ENCODE assay signal across 21 cellular contexts in genomic region chr10:130748409-130749057, GRCh38.
DNase-seq lines count a peak whose midpoint lies in the region; ATAC-seq and FAIRE-seq lines count a peak whose summit lies in the region.
"Had no signal": no experiment of that assay in that cellular context is flagged by ENCODE, and none has a peak within 500 bp of the region (broad histone marks: within the 10 kb centered on the region; RNA-seq: fewer than 3 reads in every experiment).

No MANE protein-coding gene starts in this region.

- DNase-seq in cardiac septum (ENCODE audit: low spot score) (peak; percentile 75), left ventricle myocardium superior (no peak), left kidney (ENCODE audit: low read depth, low spot score) (peak; percentile 81), sciatic nerve (ENCODE audit: low spot score) (peak; percentile 28), ureter (ENCODE audit: low spot score) (peak; percentile 34), DMS153 treated with DMSO at 0.1 percent for 48 hours (lab: John Stamatoyannopoulos, UW; ENCODE audit: unreplicated experiment) (no peak), NCI-H524 (lab: John Stamatoyannopoulos, UW) (no peak), GM19239 (ENCODE audit: insufficient read length, low spot score) (no peak)
- DNase-seq: COR-L47, DMS79 treated with DMSO at 0.1 percent for 48 hours, GM23248, KG1, NCI-H1092 treated with DMSO at 0.1 percent for 48 hours, NCI-H146, NCI-H2029, NCI-H226, NCI-H510A treated with DMSO at 0.1 percent for 48 hours, NCI-H774 had no signal

- FAIRE-seq in GM19239 (lab: Jason Lieb, UNC): no peak
- FAIRE-seq: A204.1, HTR-8/SVneo had no signal

- intact Hi-C loops in cardiac septum (cut with DNase I) (no loop called here), left ventricle myocardium superior (cut with micrococcal nuclease) (no loop called here), sciatic nerve (cut with DNase I) (no loop called here)

- ATAC-seq in left ventricle myocardium superior: no peak
- no peak for ATAC-seq in sciatic nerve
- ATAC-seq: Panc1 had no signal

Comparison
In these comparisons a context has a peak if more than half of its experiments do, and no peak if none do; other contexts are left out.
1. DNase-seq: peak in cardiac septum (single experiment), left kidney (single experiment), sciatic nerve (single experiment) and ureter (single experiment); none in left ventricle myocardium superior (single experiment), DMS153 treated with DMSO at 0.1 percent for 48 hours (single experiment), NCI-H524 (0 of 2) and GM19239 (single experiment).